In genomic region chr21:39660596-39660995, GRCh38 we compare ENCODE assay signal across 10 cellular contexts. TPM values are rescaled to one million over a fixed set of nuclear protein-coding genes. Genes with fewer than 3 reads are reported as not detected.
A peak's percentile ranks its signal among the peaks of the same experiment; 100 is the strongest.
DNase-seq lines count a peak whose midpoint lies in the region; ATAC-seq and TF ChIP-seq lines count a peak whose summit lies in the region.
"Had no signal": no experiment of that assay in that cellular context is flagged by ENCODE, and none has a peak within 500 bp of the region (broad histone marks: within the 10 kb centered on the region; RNA-seq: fewer than 3 reads in every experiment).

No MANE protein-coding gene starts in this region.

- H3K27me3 ChIP-seq in lower lobe of right lung (ENCODE audit: low read depth) = no peaks in the 10 kb centered on the region
- H3K27me3 ChIP-seq: esophagus squamous epithelium had no signal

- H3K4me1 ChIP-seq in lower lobe of right lung = peaks cover 8% of the 10 kb centered on the region

- no peaks in the 10 kb centered on the region for H3K36me3 ChIP-seq in lower lobe of right lung
- H3K36me3 ChIP-seq: esophagus squamous epithelium had no signal

- H3K9me3 ChIP-seq in lower lobe of right lung = no peaks in the 10 kb centered on the region
- H3K9me3 ChIP-seq: esophagus squamous epithelium had no signal

- peak; percentile 89 for DNase-seq in A172 (ENCODE audit: low spot score)
- DNase-seq in HS-27A (ENCODE audit: low read depth) = peak; percentile 34
- DNase-seq in cardiac fibroblast (ENCODE audit: low read depth in 2 of 2) = peak; percentile 9 to 48
- DNase-seq in lower lobe of right lung = no peak
- no peak for DNase-seq in iPS-NIHi11 (ENCODE audit: low spot score)
- DNase-seq: CD8-positive, alpha-beta memory T cell; esophagus squamous epithelium had no signal

- TF ChIP-seq CTCF in cardiac fibroblast (IDR thresholded peaks at IDR 0.05; ENCODE audit: low read depth, low read length) (no peak), lower lobe of right lung (IDR thresholded peaks at IDR 0.05) (no peak)

- intact Hi-C loops in lower lobe of right lung (cut with DNase I) = no loop called here

- peak overlapping the region; percentile 36 for H3K27ac ChIP-seq in lower lobe of right lung
- H3K27ac ChIP-seq: esophagus squamous epithelium had no signal

- ATAC-seq in lower lobe of right lung = peak; percentile 36 to 41
- no peak for ATAC-seq in GM21825 (IDR thresholded peaks at IDR 0.05; ENCODE audit: unreplicated experiment)
- ATAC-seq in HG03439 (IDR thresholded peaks at IDR 0.05; ENCODE audit: unreplicated experiment) = no peak
- ATAC-seq in GM18519 (IDR thresholded peaks at IDR 0.05; ENCODE audit: low FRiP score, unreplicated experiment) = no peak

- no peak overlapping the region for H3K4me3 ChIP-seq in cardiac fibroblast (replicated peaks in 1 of 2; ENCODE audit: low read depth in 2 of 2, low read length in 2 of 2)
- H3K4me3 ChIP-seq in lower lobe of right lung = peak overlapping the region; percentile 24

RNA-seq across cellular contexts. Expression of gene B3GALT5, which starts 47.9 kb away (rescaled TPM):
- 0.14 and 0.48 TPM in 2 replicates for total RNA-seq in A172 (2014; rRNA removed; shearing (Covaris generic))
- total RNA-seq in lower lobe of right lung = 1.5 TPM
- total RNA-seq: CD8-positive, alpha-beta memory T cell had no signal

Comparison
In these comparisons a context has a peak if more than half of its experiments do, and no peak if none do; other contexts are left out.
1. DNase-seq: peak in A172 (single experiment), HS-27A (single experiment) and cardiac fibroblast (2 of 2); none in lower lobe of right lung (single experiment) and iPS-NIHi11 (single experiment).
2. ATAC-seq: peak in lower lobe of right lung (2 of 2); none in GM21825 (single experiment), HG03439 (single experiment) and GM18519 (single experiment).